Comparison of ENCODE assay signal across 10 cellular contexts in genomic region chr6:162857321-162857720, GRCh38.
DNase-seq lines count a peak whose midpoint lies in the region; FAIRE-seq and TF ChIP-seq lines count a peak whose summit lies in the region.
"Had no signal": no experiment of that assay in that cellular context is flagged by ENCODE, and none has a peak within 500 bp of the region (broad histone marks: within the 10 kb centered on the region; RNA-seq: fewer than 3 reads in every experiment).

No MANE protein-coding gene starts in this region.

- WGBS in neuronal stem cell (ENCODE audit: extremely low coverage in 2 of 2, insufficient read length in 2 of 2, insufficient replicate concordance in 1 of 2), 2 donors: no CpG with 5 or more reads among the region's 2 CpGs
- 51 to 55% (median 53%) methylated on average over 2 of the region's 2 CpGs for WGBS in small intestine, 3 donors

- no peak overlapping the region for H3K27ac Mint-ChIP-seq in activated T-helper 2 cell treated with anti-CD3 and anti-CD28 coated beads, Interferon-gamma antibody, Interleukin-2, Interleukin-4, amounts not matched to agents 10 μg/mL and 5 μg/mL and 100 μg/mL, durations not matched to agents 14 hours and 24 hours and 36 hours
- H3K27ac Mint-ChIP-seq: activated CD4-positive, alpha-beta memory T cell treated with anti-CD3 and anti-CD28 coated beads for 36 hours had no signal

- no peaks in the 10 kb centered on the region for H3K9me3 Mint-ChIP-seq in activated T-helper 2 cell treated with anti-CD3 and anti-CD28 coated beads, Interferon-gamma antibody, Interleukin-2, Interleukin-4, amounts not matched to agents 10 μg/mL and 5 μg/mL and 100 μg/mL, durations not matched to agents 14 hours and 24 hours and 36 hours
- H3K9me3 Mint-ChIP-seq: activated CD4-positive, alpha-beta memory T cell treated with anti-CD3 and anti-CD28 coated beads for 36 hours had no signal

- no peak overlapping the region for H3K4ac ChIP-seq in neuronal stem cell (ENCODE audit: low read length)

- H3K27ac ChIP-seq in fibroblast of lung (ENCODE audit: insufficient read depth, low read length) (no peak overlapping the region), neuronal stem cell (replicated peaks; ENCODE audit: low read length) (peak overlapping the region; percentile 91), small intestine (ENCODE audit: low read depth in 1 of 2, low read length in 1 of 2) (no peak overlapping the region)

- H3K4me2 ChIP-seq in fibroblast of lung (ENCODE audit: extremely low read depth, insufficient read depth, low read length) (peak overlapping the region; percentile 1), neuronal stem cell (ENCODE audit: insufficient read depth, low read length, poor library complexity, severe bottlenecking) (peak overlapping the region; percentile 47)

- H2BK5ac ChIP-seq in neuronal stem cell (ENCODE audit: low read length): no peak overlapping the region

- H2AK5ac ChIP-seq in neuronal stem cell (ENCODE audit: low read depth, low read length): no peak overlapping the region

- FAIRE-seq in small intestine (lab: Jason Lieb, UNC): no peak
- FAIRE-seq: HTR-8/SVneo had no signal

- H2AFZ ChIP-seq in fibroblast of lung (ENCODE audit: low read length) (peak overlapping the region; percentile 2), neuronal stem cell (ENCODE audit: low read length) (peak overlapping the region; percentile 39)

- H3K27me3 Mint-ChIP-seq in activated T-helper 2 cell treated with anti-CD3 and anti-CD28 coated beads, Interferon-gamma antibody, Interleukin-2, Interleukin-4, amounts not matched to agents 10 μg/mL and 5 μg/mL and 100 μg/mL, durations not matched to agents 14 hours and 24 hours and 36 hours (ENCODE audit: low read depth): no peaks in the 10 kb centered on the region
- H3K27me3 Mint-ChIP-seq: activated CD4-positive, alpha-beta memory T cell treated with anti-CD3 and anti-CD28 coated beads for 36 hours had no signal

- intact Hi-C loops in posterior vena cava (cut with DNase I): no loop called here
- intact Hi-C loops in activated T-helper 2 cell treated with anti-CD3 and anti-CD28 coated beads, Interferon-gamma antibody, Interleukin-2, Interleukin-4, amounts not matched to agents 10 μg/mL and 5 μg/mL and 100 μg/mL, durations not matched to agents 14 hours and 24 hours and 36 hours (cut with micrococcal nuclease): no loop called here

- no peaks in the 10 kb centered on the region for H3K79me2 ChIP-seq in fibroblast of lung (ENCODE audit: control insufficient read depth, insufficient read depth, low read length)

- H3K36me3 Mint-ChIP-seq in activated T-helper 2 cell treated with anti-CD3 and anti-CD28 coated beads, Interferon-gamma antibody, Interleukin-2, Interleukin-4, amounts not matched to agents 10 μg/mL and 5 μg/mL and 100 μg/mL, durations not matched to agents 14 hours and 24 hours and 36 hours (ENCODE audit: low read depth): no peaks in the 10 kb centered on the region
- H3K36me3 Mint-ChIP-seq: activated CD4-positive, alpha-beta memory T cell treated with anti-CD3 and anti-CD28 coated beads for 36 hours had no signal

- no peak overlapping the region for H2BK15ac ChIP-seq in neuronal stem cell (ENCODE audit: low read length)

- no peak overlapping the region for H3K23ac ChIP-seq in neuronal stem cell (ENCODE audit: low read depth, low read length, poor library complexity)

- H2BK120ac ChIP-seq in neuronal stem cell (ENCODE audit: low read depth, low read length): no peak overlapping the region

- H2BK12ac ChIP-seq in neuronal stem cell (ENCODE audit: low read length): no peak overlapping the region

- no peak overlapping the region for H3K14ac ChIP-seq in neuronal stem cell (ENCODE audit: low read length)

- H3K9ac ChIP-seq in fibroblast of lung (ENCODE audit: insufficient read depth, low read length): no peak overlapping the region
- no peak overlapping the region for H3K9ac ChIP-seq in neuronal stem cell (ENCODE audit: low read depth, low read length, poor library complexity)

- no peaks in the 10 kb centered on the region for H3K27me3 ChIP-seq in BE2C
- H3K27me3 ChIP-seq in fibroblast of lung (ENCODE audit: control insufficient read depth, insufficient read depth, low read length): no peaks in the 10 kb centered on the region
- H3K27me3 ChIP-seq in neuronal stem cell (ENCODE audit: control insufficient read depth in 3 of 3, insufficient read depth in 3 of 3, low read depth in 1 of 3, low read length in 3 of 3): no peaks in the 10 kb centered on the region
- no peaks in the 10 kb centered on the region for H3K27me3 ChIP-seq in small intestine (ENCODE audit: control insufficient read depth in 2 of 2, insufficient read depth in 2 of 2, low read length in 2 of 2)

- no peak overlapping the region for H3K18ac ChIP-seq in neuronal stem cell (ENCODE audit: low read length)

- H3K4me1 Mint-ChIP-seq in activated T-helper 2 cell treated with anti-CD3 and anti-CD28 coated beads, Interferon-gamma antibody, Interleukin-2, Interleukin-4, amounts not matched to agents 10 μg/mL and 5 μg/mL and 100 μg/mL, durations not matched to agents 14 hours and 24 hours and 36 hours (ENCODE audit: low read depth): no peaks in the 10 kb centered on the region

- TF ChIP-seq CTCF in BE2C (IDR thresholded peaks at IDR 0.05; ENCODE audit: low read depth, low read length) (no peak), fibroblast of lung (conservative IDR thresholded peaks at IDR 0.05 in 1 of 2, IDR thresholded peaks at IDR 0.05 in 1 of 2; ENCODE audit: low read depth in 1 of 2, low read length in 2 of 2) (no peak)

- no peaks in the 10 kb centered on the region for H4K20me1 ChIP-seq in fibroblast of lung (ENCODE audit: control insufficient read depth, extremely low read depth, insufficient read depth, low read length)

- no peaks in the 10 kb centered on the region for H3K79me1 ChIP-seq in neuronal stem cell (ENCODE audit: low read depth, low read length)

- H3K4me3 ChIP-seq in BE2C (ENCODE audit: low read depth, low read length): peak overlapping the region; percentile 30
- H3K4me3 ChIP-seq in fibroblast of lung (replicated peaks in 1 of 4; ENCODE audit: control extremely low read depth in 1 of 4, insufficient read depth in 1 of 4, low read depth in 3 of 4, low read length in 4 of 4): peak overlapping the region in 2 of 4 experiments; percentile 33 to 44
- H3K4me3 ChIP-seq in neuronal stem cell (ENCODE audit: low read length in 2 of 2): peak overlapping the region in 1 of 2 donors; percentile 23
- no peak overlapping the region for H3K4me3 ChIP-seq in small intestine (ENCODE audit: low read depth in 1 of 2, low read length in 2 of 2)

- H3K36me3 ChIP-seq in BE2C (no peaks in the 10 kb centered on the region), fibroblast of lung (ENCODE audit: control insufficient read depth, insufficient read depth, low read length) (no peaks in the 10 kb centered on the region), neuronal stem cell (replicated peaks in 1 of 2; ENCODE audit: control insufficient read depth in 2 of 2, insufficient read depth in 2 of 2, low read length in 2 of 2) (no peaks in the 10 kb centered on the region), small intestine (ENCODE audit: control insufficient read depth in 2 of 2, insufficient read depth in 2 of 2, low read length in 2 of 2) (no peaks in the 10 kb centered on the region)

- DNase-seq in BE2C: no peak
- peak; percentile 95 for DNase-seq in NCI-H69 (lab: John Stamatoyannopoulos, UW)
- DNase-seq in fibroblast of lung (ENCODE audit: low read depth in 2 of 2): peak in 1 of 2 donors; percentile 10
- no peak for DNase-seq in neuronal stem cell (ENCODE audit: low spot score)
- DNase-seq in posterior vena cava (ENCODE audit: low spot score): no peak
- no peak for DNase-seq in activated T-helper 2 cell treated with anti-CD3 and anti-CD28 coated beads, Interferon-gamma antibody, Interleukin-2, Interleukin-4, amounts not matched to agents 10 μg/mL and 5 μg/mL and 100 μg/mL, durations not matched to agents 14 hours and 24 hours and 36 hours (ENCODE audit: low spot score)
- DNase-seq in small intestine: no peak
- DNase-seq in central memory CD4-positive, alpha-beta T cell: no peak
- DNase-seq: activated CD4-positive, alpha-beta memory T cell treated with anti-CD3 and anti-CD28 coated beads for 36 hours had no signal

- H3K4me3 Mint-ChIP-seq in activated T-helper 2 cell treated with anti-CD3 and anti-CD28 coated beads, Interferon-gamma antibody, Interleukin-2, Interleukin-4, amounts not matched to agents 10 μg/mL and 5 μg/mL and 100 μg/mL, durations not matched to agents 14 hours and 24 hours and 36 hours (ENCODE audit: low read depth): no peak overlapping the region
- H3K4me3 Mint-ChIP-seq: activated CD4-positive, alpha-beta memory T cell treated with anti-CD3 and anti-CD28 coated beads for 36 hours had no signal

- H3K4me1 ChIP-seq in BE2C (peaks cover 10% of the 10 kb centered on the region), fibroblast of lung (ENCODE audit: control insufficient read depth, extremely low read depth, insufficient read depth, low read length) (no peaks in the 10 kb centered on the region), neuronal stem cell (ENCODE audit: control insufficient read depth in 2 of 2, insufficient read depth in 1 of 2, low read depth in 1 of 2, low read length in 2 of 2) (peaks cover 10 to 32% of the 10 kb centered on the region in 2 donors), small intestine (ENCODE audit: control insufficient read depth in 2 of 2, insufficient read depth in 1 of 2, low read depth in 1 of 2, low read length in 1 of 2) (no peaks in the 10 kb centered on the region)

- H4K91ac ChIP-seq in neuronal stem cell (ENCODE audit: low read depth, low read length, poor library complexity): no peak overlapping the region

- H3K9me3 ChIP-seq in BE2C (no peaks in the 10 kb centered on the region), fibroblast of lung (ENCODE audit: control insufficient read depth, insufficient read depth, low read depth, low read length) (no peaks in the 10 kb centered on the region), neuronal stem cell (replicated peaks in 1 of 2; ENCODE audit: control insufficient read depth in 2 of 2, insufficient read depth in 1 of 2, low read depth in 1 of 2, low read length in 2 of 2) (peaks cover 0 to 2% of the 10 kb centered on the region in 2 donors), small intestine (ENCODE audit: control insufficient read depth, low read depth) (no peaks in the 10 kb centered on the region)

- H4K8ac ChIP-seq in neuronal stem cell (ENCODE audit: low read depth, low read length): no peak overlapping the region
